1 cellular context compared by ENCODE assay signal in genomic region chr16:11955713-11956123, GRCh38.
TF ChIP-seq lines count a peak whose summit lies in the region.

No MANE protein-coding gene starts in this region.

TF ChIP-seq in IMR-90, 13 proteins besides CTCF, POLR2A, EP300 and RAD21:
- no peak for TF ChIP-seq NFE2L2 (IDR thresholded peaks at IDR 0.05; ENCODE audit: low read depth, low read length)
- no peak for TF ChIP-seq USF2 (IDR thresholded peaks at IDR 0.05; ENCODE audit: low read depth, low read length)
- peak; percentile 79 for TF ChIP-seq CEBPB (IDR thresholded peaks at IDR 0.05; ENCODE audit: low read depth, low read length)
- peak; percentile 30; the same call in 1 of the 2 replicates for TF ChIP-seq MAZ (IDR thresholded peaks at IDR 0.05; ENCODE audit: borderline replicate concordance, low read depth, low read length)
- peak; percentile 59 for TF ChIP-seq BHLHE40 (IDR thresholded peaks at IDR 0.05; ENCODE audit: low read depth, low read length)
- peak; percentile 9 for TF ChIP-seq RCOR1 (IDR thresholded peaks at IDR 0.05; ENCODE audit: insufficient replicate concordance, low read length)
- peak; percentile 79 for TF ChIP-seq FOS (IDR thresholded peaks at IDR 0.05; ENCODE audit: low read depth, low read length)
TF ChIP-seq in IMR-90: peak in this region for 5.
